Comparison of ENCODE assay signal across 13 cellular contexts in genomic region chr11:84788220-84788619, GRCh38.
DNase-seq lines count a peak whose midpoint lies in the region; ATAC-seq, FAIRE-seq and TF ChIP-seq lines count a peak whose summit lies in the region.
"Had no signal": no experiment of that assay in that cellular context is flagged by ENCODE, and none has a peak within 500 bp of the region (broad histone marks: within the 10 kb centered on the region; RNA-seq: fewer than 3 reads in every experiment).

No MANE protein-coding gene starts in this region.

- TF ChIP-seq CTCF in RWPE2 (IDR thresholded peaks at IDR 0.05; ENCODE audit: poor library complexity, severe bottlenecking) (no peak), bronchial epithelial cell (IDR thresholded peaks at IDR 0.05; ENCODE audit: insufficient read depth, low read length, severe bottlenecking) (no peak)

- H3K9me3 Mint-ChIP-seq in stimulated activated memory B cell treated with anti-CD40 and anti-IgM and Interleukin-4, amounts not matched to agents 10 μg/mL and 1 μg/mL and 100 μg/mL, for 72 hours = peaks cover 13% of the 10 kb centered on the region

- H3K4me3 ChIP-seq in RWPE2 (ENCODE audit: severe bottlenecking) (no peak overlapping the region), bronchial epithelial cell (ENCODE audit: low read depth, low read length) (no peak overlapping the region)
- H3K4me3 ChIP-seq: BLaER1 treated with 17β-estradiol and CSF1 and Interleukin-3, amounts not matched to agents 10 nM and 100 nM had no signal

- H3K27me3 ChIP-seq in RWPE2 (ENCODE audit: insufficient read depth, poor library complexity, severe bottlenecking) (peaks cover 4% of the 10 kb centered on the region), bronchial epithelial cell (ENCODE audit: control insufficient read depth, insufficient read depth, low read length) (no peaks in the 10 kb centered on the region)
- H3K27me3 ChIP-seq: BLaER1 treated with 17β-estradiol and CSF1 and Interleukin-3, amounts not matched to agents 10 nM and 100 nM had no signal

- no peak for FAIRE-seq in bronchial epithelial cell (lab: Jason Lieb, UNC)
- FAIRE-seq: H54 had no signal

- H3K27me3 Mint-ChIP-seq in stimulated activated memory B cell treated with anti-CD40 and anti-IgM and Interleukin-4, amounts not matched to agents 10 μg/mL and 1 μg/mL and 100 μg/mL, for 72 hours = no peaks in the 10 kb centered on the region
- H3K27me3 Mint-ChIP-seq: CD4-positive, CD25-positive, alpha-beta regulatory T cell had no signal

- H3K4me1 Mint-ChIP-seq in stimulated activated memory B cell treated with anti-CD40 and anti-IgM and Interleukin-4, amounts not matched to agents 10 μg/mL and 1 μg/mL and 100 μg/mL, for 72 hours = peaks cover 16% of the 10 kb centered on the region
- H3K4me1 Mint-ChIP-seq: CD4-positive, CD25-positive, alpha-beta regulatory T cell had no signal

- H3K27ac ChIP-seq in RWPE2 (ENCODE audit: poor library complexity, severe bottlenecking) = no peak overlapping the region
- H3K27ac ChIP-seq: BLaER1 treated with 17β-estradiol and CSF1 and Interleukin-3, amounts not matched to agents 10 nM and 100 nM; HL-60 had no signal

- no peaks in the 10 kb centered on the region for H3K36me3 Mint-ChIP-seq in stimulated activated memory B cell treated with anti-CD40 and anti-IgM and Interleukin-4, amounts not matched to agents 10 μg/mL and 1 μg/mL and 100 μg/mL, for 72 hours
- H3K36me3 Mint-ChIP-seq: CD4-positive, CD25-positive, alpha-beta regulatory T cell had no signal

- no peaks in the 10 kb centered on the region for H3K36me3 ChIP-seq in RWPE2 (ENCODE audit: low read depth)
- no peaks in the 10 kb centered on the region for H3K36me3 ChIP-seq in bronchial epithelial cell (ENCODE audit: control insufficient read depth, insufficient read depth, low read length)
- H3K36me3 ChIP-seq: BLaER1 treated with 17β-estradiol and CSF1 and Interleukin-3, amounts not matched to agents 10 nM and 100 nM had no signal

- H3K9me3 ChIP-seq in RWPE2 (ENCODE audit: severe bottlenecking) = no peaks in the 10 kb centered on the region
- H3K9me3 ChIP-seq: BLaER1 treated with 17β-estradiol and CSF1 and Interleukin-3, amounts not matched to agents 10 nM and 100 nM had no signal

- peak; percentile 10 for DNase-seq in HCEC 1CT
- DNase-seq in RWPE2 (ENCODE audit: low spot score) = no peak
- peak; percentile 6 for DNase-seq in bronchial epithelial cell (ENCODE audit: low read depth)
- DNase-seq in GOT3 (lab: John Stamatoyannopoulos, UW) = no peak
- DNase-seq: ACHN; CD4-positive, CD25-positive, alpha-beta regulatory T cell; DMS53 had no signal

- H3K4me1 ChIP-seq in RWPE2 (ENCODE audit: insufficient read depth, poor library complexity, severe bottlenecking) = no peaks in the 10 kb centered on the region
- H3K4me1 ChIP-seq: BLaER1 treated with 17β-estradiol and CSF1 and Interleukin-3, amounts not matched to agents 10 nM and 100 nM had no signal

- H3K4me3 Mint-ChIP-seq in stimulated activated memory B cell treated with anti-CD40 and anti-IgM and Interleukin-4, amounts not matched to agents 10 μg/mL and 1 μg/mL and 100 μg/mL, for 72 hours = no peak overlapping the region
- H3K4me3 Mint-ChIP-seq: CD4-positive, CD25-positive, alpha-beta regulatory T cell had no signal

- ATAC-seq in RWPE2 (ENCODE audit: low read depth) = peak; percentile 51; the same call in 1 of the 3 replicates
- ATAC-seq in stimulated activated memory B cell treated with anti-CD40 and anti-IgM and Interleukin-4, amounts not matched to agents 10 μg/mL and 1 μg/mL and 100 μg/mL, for 72 hours = no peak
- no peak for ATAC-seq in HG02938 (IDR thresholded peaks at IDR 0.05; ENCODE audit: unreplicated experiment)
- ATAC-seq in HG02642 (IDR thresholded peaks at IDR 0.05; ENCODE audit: poor library complexity, unreplicated experiment) = no peak

- H3K27ac Mint-ChIP-seq in stimulated activated memory B cell treated with anti-CD40 and anti-IgM and Interleukin-4, amounts not matched to agents 10 μg/mL and 1 μg/mL and 100 μg/mL, for 72 hours = peak overlapping the region; percentile 29
- H3K27ac Mint-ChIP-seq: CD4-positive, CD25-positive, alpha-beta regulatory T cell had no signal

Comparison
In these comparisons a context has a peak if more than half of its experiments do, and no peak if none do; other contexts are left out.
1. DNase-seq: peak in HCEC 1CT (single experiment) and bronchial epithelial cell (single experiment); none in RWPE2 (single experiment) and GOT3 (single experiment).